Comparison of ENCODE assay signal across 6 cellular contexts in the genomic region with DNA sequence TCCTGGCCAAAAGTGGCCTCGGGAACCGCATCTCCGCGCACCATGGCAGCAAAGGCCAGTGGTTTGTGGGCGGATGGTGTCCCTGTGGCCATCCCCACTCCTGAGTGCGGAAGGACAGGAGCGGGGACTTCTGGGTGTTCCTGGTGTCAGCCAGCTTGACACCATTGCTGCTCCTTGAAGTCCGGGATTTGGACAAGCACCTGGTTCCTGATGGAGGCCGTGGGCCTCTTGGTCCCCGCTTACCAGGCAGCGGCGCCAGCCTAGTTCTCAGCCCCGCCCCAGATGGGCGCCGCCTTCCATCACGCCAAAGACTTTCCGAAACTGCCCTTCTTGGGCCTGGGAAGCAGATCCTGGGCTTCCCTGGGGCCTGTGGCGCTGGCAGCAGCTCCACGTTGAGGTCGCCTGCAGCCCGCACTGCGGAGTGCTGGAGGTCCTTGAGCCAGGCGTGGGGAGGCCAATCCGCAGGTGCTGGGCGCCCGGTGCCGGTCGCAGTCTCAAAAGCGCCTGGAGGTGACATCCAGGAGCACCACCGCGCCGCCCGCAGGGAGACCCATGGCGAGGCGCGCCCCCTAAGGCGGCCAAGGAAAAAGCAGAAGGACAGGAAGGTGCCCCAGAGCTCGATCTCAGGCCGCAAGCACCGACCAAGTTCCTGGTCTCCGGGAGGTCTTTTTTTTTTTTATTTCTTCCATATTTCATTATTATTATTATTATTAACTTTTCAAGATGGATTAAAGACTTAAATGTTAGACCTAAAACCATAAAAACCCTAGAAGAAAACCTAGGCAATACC. TPM values are rescaled to one million over a fixed set of nuclear protein-coding genes. Genes with fewer than 3 reads are reported as not detected.
"Had no signal": no experiment of that assay in that cellular context is flagged by ENCODE, and none has a peak within 500 bp of the region (broad histone marks: within the 10 kb centered on the region; RNA-seq: fewer than 3 reads in every experiment).

No MANE protein-coding gene starts in this region.

RNA-seq across cellular contexts. Expression of a gene that starts 59.5 kb away (rescaled TPM):
- total RNA-seq: bronchial epithelial cell, endothelial cell of umbilical vein, left lung, occipital lobe, stomach, uterus had no signal
- polyA plus RNA-seq: endothelial cell of umbilical vein, stomach had no signal
